In the genomic region with DNA sequence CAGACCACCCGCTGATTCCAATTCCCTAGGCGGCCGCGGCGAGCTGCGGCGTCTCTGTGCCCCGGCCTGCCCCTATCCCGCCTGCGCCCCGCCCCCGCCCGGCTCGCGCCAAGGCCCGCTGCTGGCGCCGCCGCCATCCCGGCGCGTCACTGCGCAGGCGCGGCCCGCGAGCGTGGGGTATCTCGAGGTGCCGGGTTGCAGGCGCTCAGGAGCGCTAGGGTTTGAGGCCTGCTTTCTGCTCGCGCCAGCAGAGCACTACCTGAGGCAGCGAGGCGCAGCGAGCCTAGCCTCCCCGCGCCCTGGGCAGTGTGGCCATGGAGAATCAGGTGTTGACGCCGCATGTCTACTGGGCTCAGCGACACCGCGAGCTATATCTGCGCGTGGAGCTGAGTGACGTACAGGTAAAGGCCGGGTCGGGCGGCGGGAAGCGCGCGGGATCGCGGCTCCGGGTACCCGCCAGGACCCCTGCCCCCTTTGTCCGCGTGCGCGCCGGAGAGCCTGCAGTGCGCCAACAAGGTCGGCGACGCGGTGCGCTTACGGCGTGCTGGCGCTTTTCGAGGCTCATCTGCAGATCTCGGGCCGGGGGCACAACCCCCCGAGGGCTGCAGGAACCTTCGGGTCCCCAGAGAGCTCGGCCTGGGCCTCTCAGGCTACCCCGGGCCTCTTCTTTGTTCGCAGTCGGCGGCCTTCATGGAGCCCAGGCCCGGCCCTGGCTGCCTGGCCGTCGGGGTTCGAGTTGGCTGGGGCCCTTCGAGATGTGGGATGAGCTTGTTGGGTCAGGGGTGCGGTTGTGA, we compare ENCODE assay signal across 8 cellular contexts. TPM values are rescaled to one million over a fixed set of nuclear protein-coding genes. Genes with fewer than 3 reads are reported as not detected.
A peak's percentile ranks its signal among the peaks of the same experiment; 100 is the strongest.
DNase-seq lines count a peak whose midpoint lies in the region; ATAC-seq and TF ChIP-seq lines count a peak whose summit lies in the region.

HACD3 (plus strand) TSS at position 146 of the 794 bp plus-strand sequence; CDS start at position 315, 169 bp downstream.

- H3K27me3 ChIP-seq in esophagus muscularis mucosa (no peaks in the 10 kb centered on the region), muscle layer of duodenum (ENCODE audit: low read depth, low read length) (no peaks in the 10 kb centered on the region)

- H3K4me1 ChIP-seq in esophagus muscularis mucosa (peaks cover 3 to 31% (median 26%) of the 10 kb centered on the region in 4 donors), muscle layer of duodenum (ENCODE audit: control insufficient read depth in 1 of 2, insufficient read depth in 2 of 2, low read length in 2 of 2) (peaks cover 0 to 5% of the 10 kb centered on the region in 2 donors)

- peaks cover 45% of the 10 kb centered on the region for H3K4me1 Mint-ChIP-seq in Calu3 (ENCODE audit: low read depth, unreplicated experiment)
- peaks cover 33% of the 10 kb centered on the region for H3K4me1 Mint-ChIP-seq in activated T-cell treated with anti-CD3 and anti-CD28 coated beads, Interleukin-2, amount 50 U/mL, for 4 hours (ENCODE audit: low read depth)

- H3K27ac ChIP-seq in esophagus muscularis mucosa (replicated peaks in 1 of 4) (peak within 1 kb of the TSS; percentile 70 to 83 (median 82)), muscle layer of duodenum (ENCODE audit: low read length) (no peak within 1 kb of the TSS)

- ATAC-seq in GM21526 (IDR thresholded peaks at IDR 0.05; ENCODE audit: low FRiP score, unreplicated experiment): peak; percentile 58
- peak; percentile 97 to 98 for ATAC-seq in activated T-cell treated with anti-CD3 and anti-CD28 coated beads, Interleukin-2, amount 50 U/mL, for 4 hours

- TF ChIP-seq CTCF in Calu3 (IDR thresholded peaks at IDR 0.05; ENCODE audit: unreplicated experiment) (no peak), esophagus muscularis mucosa (IDR thresholded peaks at IDR 0.05) (peak in 2 of 3 experiments; percentile 7 to 32)

- peaks cover 24% of the 10 kb centered on the region for H3K36me3 Mint-ChIP-seq in Calu3 (ENCODE audit: insufficient read depth, unreplicated experiment)
- peaks cover 5% of the 10 kb centered on the region for H3K36me3 Mint-ChIP-seq in activated T-cell treated with anti-CD3 and anti-CD28 coated beads, Interleukin-2, amount 50 U/mL, for 4 hours (ENCODE audit: insufficient read depth)

- 0% methylated on average over 16 of the region's 88 CpGs for WGBS in esophagus muscularis mucosa

- no peaks in the 10 kb centered on the region for H3K9me3 Mint-ChIP-seq in Calu3 (ENCODE audit: low read depth, unreplicated experiment)
- H3K9me3 Mint-ChIP-seq in activated T-cell treated with anti-CD3 and anti-CD28 coated beads, Interleukin-2, amount 50 U/mL, for 4 hours: no peaks in the 10 kb centered on the region

- H3K27me3 Mint-ChIP-seq in Calu3 (ENCODE audit: unreplicated experiment): no peaks in the 10 kb centered on the region
- no peaks in the 10 kb centered on the region for H3K27me3 Mint-ChIP-seq in activated T-cell treated with anti-CD3 and anti-CD28 coated beads, Interleukin-2, amount 50 U/mL, for 4 hours (ENCODE audit: low read depth)

- intact Hi-C loops in Calu3 (cut with micrococcal nuclease; ENCODE audit: unreplicated experiment) (no loop called here), esophagus muscularis mucosa (cut with DNase I) (loop anchor here (5.0 kb wide), 1 partner anchor 82 kb away; the partner anchor contains the start of gene INTS14)

- no peak for TF ChIP-seq POLR2A in esophagus muscularis mucosa (IDR thresholded peaks at IDR 0.05; ENCODE audit: low read depth)

- peak within 1 kb of the TSS; percentile 83 for H3K4me3 Mint-ChIP-seq in Calu3 (ENCODE audit: low read depth, unreplicated experiment)
- peak within 1 kb of the TSS; percentile 76 for H3K4me3 Mint-ChIP-seq in activated T-cell treated with anti-CD3 and anti-CD28 coated beads, Interleukin-2, amount 50 U/mL, for 4 hours

- peak within 1 kb of the TSS; percentile 68 for H3K4me3 ChIP-seq in Jurkat, Clone E6-1 (ENCODE audit: low read length)
- H3K4me3 ChIP-seq in esophagus muscularis mucosa (peak within 1 kb of the TSS; percentile 71 to 95 (median 90)), muscle layer of duodenum (ENCODE audit: low read depth in 1 of 2, low read length in 2 of 2) (peak within 1 kb of the TSS; percentile 60 to 98)

- TF ChIP-seq EP300 in esophagus muscularis mucosa (IDR thresholded peaks at IDR 0.05): no peak

- CTCF ChIA-PET in Calu3 (lab: Charles Lee): interaction anchor here (0.7 to 1.3 kb wide), 5 partner anchors 10 to 339 kb away, joined by 3 to 9 read pairs (median 4); partner anchors contain the start of genes DPP8 and RAB11A

- H3K9me3 ChIP-seq in esophagus muscularis mucosa (no peaks in the 10 kb centered on the region), muscle layer of duodenum (ENCODE audit: control insufficient read depth in 1 of 2, low read length in 2 of 2) (no peaks in the 10 kb centered on the region)

- DNase-seq in Calu3 (peak; percentile 97), esophagus muscularis mucosa (ENCODE audit: extremely low spot score) (peak; percentile 93)
- peak; percentile 74 for DNase-seq in Jurkat, Clone E6-1 (ENCODE audit: low read depth, low spot score)
- peak; percentile 90 for DNase-seq in activated T-cell treated with anti-CD3 and anti-CD28 coated beads, Interleukin-2, amount 50 U/mL, for 4 hours
- DNase-seq in stimulated activated CD8-positive, alpha-beta memory T cell treated with anti-CD3 and anti-CD28 coated beads, Interleukin-7, amount 100 ng/mL, for 4 hours (ENCODE audit: low read depth in 2 of 2): peak; percentile 70 to 87

- BruUV-seq in Calu3 (replicated peaks; lab: Mats Ljungman, UMichigan): no TSS peak

- no peaks in the 10 kb centered on the region for H3K36me3 ChIP-seq in esophagus muscularis mucosa
- no peaks in the 10 kb centered on the region for H3K36me3 ChIP-seq in muscle layer of duodenum (ENCODE audit: control insufficient read depth in 1 of 2, insufficient read depth in 2 of 2, low read length in 2 of 2)

- peak within 1 kb of the TSS; percentile 72 for H3K27ac Mint-ChIP-seq in Calu3 (ENCODE audit: unreplicated experiment)

TF ChIP-seq in PFSK-1, 5 proteins besides CTCF, POLR2A, EP300 and RAD21:
- TF ChIP-seq REST (IDR thresholded peaks at IDR 0.05; ENCODE audit: insufficient read depth in 1 of 2, low read depth in 2 of 2, low read length in 2 of 2): no peak; a peak in 1 of 4 replicates
- no peak for TF ChIP-seq FOXP2 (optimal IDR thresholded peaks at IDR 0.05; ENCODE audit: borderline replicate concordance, extremely low read depth, extremely low read length, insufficient read depth)
- peak; percentile 59; the same call in 1 of the 2 replicates for TF ChIP-seq POLR2AphosphoS5 (IDR thresholded peaks at IDR 0.05; ENCODE audit: low read depth, low read length)
- TF ChIP-seq SIN3A (IDR thresholded peaks at IDR 0.05; ENCODE audit: borderline replicate concordance, insufficient read depth, low read length): no peak
- TF ChIP-seq TAF1 (IDR thresholded peaks at IDR 0.05; ENCODE audit: borderline replicate concordance, insufficient read depth, low read length): peak; percentile 18; the same call in 1 of the 2 replicates

RNA-seq across cellular contexts. Expression of gene HACD3, which starts in this region (rescaled TPM):
- total RNA-seq in Calu3 (2022) (125 and 135 TPM in 2 replicates), esophagus muscularis mucosa (10 to 100 TPM; 19.1 to 29.6 (median 24.8) TPM)
- polyA plus RNA-seq in Jurkat, Clone E6-1 (2012; ENCODE audit: insufficient read depth, insufficient read length): 74.6 TPM
- 42.9 TPM for polyA plus RNA-seq in PFSK-1 (2012; ENCODE audit: insufficient read length, low read depth)
- 10 to 100 TPM; 44.0 to 53.9 (median 45.9) TPM for total RNA-seq in activated T-cell treated with anti-CD3 and anti-CD28 coated beads, Interleukin-2, amount 50 U/mL, for 4 hours
